ENCODE assay signal across 8 cellular contexts in the genomic region with DNA sequence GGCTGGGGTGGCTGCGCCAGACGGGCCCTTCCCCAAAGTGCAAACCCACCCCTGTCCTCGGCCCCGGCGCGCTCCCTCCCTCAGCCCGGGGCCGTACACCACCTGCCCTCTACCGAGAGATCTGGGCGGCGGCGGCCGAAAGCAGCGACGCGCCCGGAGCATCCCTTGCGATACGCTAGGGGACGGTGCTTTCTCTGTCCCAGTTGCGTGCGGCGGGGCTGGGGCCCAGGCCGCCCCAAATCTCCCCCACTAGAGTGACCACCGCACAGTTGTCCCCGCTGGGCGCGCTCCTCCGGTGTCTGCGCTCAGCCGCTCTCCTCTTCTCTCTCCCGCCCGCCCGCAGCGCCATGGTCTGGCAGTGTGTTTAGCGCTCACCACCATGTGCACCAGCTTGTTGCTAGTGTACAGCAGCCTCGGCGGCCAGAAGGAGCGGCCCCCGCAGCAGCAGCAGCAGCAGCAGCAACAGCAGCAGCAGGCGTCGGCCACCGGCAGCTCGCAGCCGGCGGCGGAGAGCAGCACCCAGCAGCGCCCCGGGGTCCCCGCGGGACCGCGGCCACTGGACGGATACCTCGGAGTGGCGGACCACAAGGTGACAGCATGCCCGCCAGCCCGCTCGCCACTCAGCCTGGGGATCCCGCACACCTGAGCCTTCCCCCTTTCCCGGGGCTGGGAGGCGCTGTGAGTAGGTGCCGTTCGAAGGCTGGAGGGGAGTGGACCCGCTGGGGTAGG. TPM values are rescaled to one million over a fixed set of nuclear protein-coding genes. Genes with fewer than 3 reads are reported as not detected.
DNase-seq lines count a peak whose midpoint lies in the region; ATAC-seq and TF ChIP-seq lines count a peak whose summit lies in the region.

No MANE protein-coding gene starts in this region.

- TF ChIP-seq POLR2A in sigmoid colon (IDR thresholded peaks at IDR 0.05), result no peak

- H4K20me1 ChIP-seq in OCI-LY7 (ENCODE audit: insufficient read depth, low read length), result no peaks in the 10 kb centered on the region

- peak; percentile 71 for ATAC-seq in GM19023 (IDR thresholded peaks at IDR 0.05; ENCODE audit: unreplicated experiment)

- POLR2A ChIA-PET in OCI-LY7 (lab: Charles Lee), result no interaction called here

- no TSS peak for BruUV-seq in OCI-LY7 (replicated peaks; lab: Mats Ljungman, UMichigan)

- peak in 1 of 4 experiments; percentile 11 for TF ChIP-seq CTCF in sigmoid colon (IDR thresholded peaks at IDR 0.05)
- no peak for TF ChIP-seq CTCF in OCI-LY7 (conservative IDR thresholded peaks at IDR 0.05; ENCODE audit: low read length)

- H3K4me3 ChIP-seq in sigmoid colon, result peak overlapping the region; percentile 37 to 63 (median 52)
- H3K4me3 ChIP-seq in OCI-LY7 (ENCODE audit: low read depth, low read length, poor library complexity, severe bottlenecking), result no peak overlapping the region

- no peaks in the 10 kb centered on the region for H3K79me2 ChIP-seq in OCI-LY7 (ENCODE audit: insufficient read depth, low read depth, low read length)

- peak overlapping the region; percentile 38 for H3K27ac ChIP-seq in angular gyrus (ENCODE audit: low read depth, low read length)
- peak overlapping the region; percentile 36 to 75 (median 66) for H3K27ac ChIP-seq in sigmoid colon
- H3K27ac ChIP-seq in OCI-LY7 (ENCODE audit: low read depth, low read length, poor library complexity, severe bottlenecking), result no peak overlapping the region

- H3K4me1 ChIP-seq in sigmoid colon, result peaks cover 0 to 30% (median 20%) of the 10 kb centered on the region in 4 donors
- H3K4me1 ChIP-seq in OCI-LY7 (ENCODE audit: insufficient read depth, low read length, poor library complexity, severe bottlenecking), result peaks cover 7% of the 10 kb centered on the region

- H2AFZ ChIP-seq in OCI-LY7 (ENCODE audit: low read length), result no peak overlapping the region

- DNase-seq in AG08395 (ENCODE audit: low spot score), result peak; percentile 45
- peak; percentile 69 for DNase-seq in NCI-H146 treated with DMSO at 0.1 percent for 48 hours (lab: John Stamatoyannopoulos, UW; ENCODE audit: unreplicated experiment)
- peak; percentile 23 for DNase-seq in hepatic stellate cell (ENCODE audit: low spot score)
- DNase-seq in sigmoid colon, result no peak
- DNase-seq in UCSD-AML1 (lab: John Stamatoyannopoulos, UW; ENCODE audit: unreplicated experiment), result no peak
- DNase-seq in OCI-LY7 (ENCODE audit: low spot score), result no peak

- no peaks in the 10 kb centered on the region for H3K9me3 ChIP-seq in sigmoid colon
- H3K9me3 ChIP-seq in OCI-LY7 (ENCODE audit: low read length), result no peaks in the 10 kb centered on the region

- peaks cover 12 to 42% (median 32%) of the 10 kb centered on the region in 3 donors for H3K27me3 ChIP-seq in sigmoid colon

- no peaks in the 10 kb centered on the region for H3K9me2 ChIP-seq in OCI-LY7 (ENCODE audit: insufficient read depth, low read length)

- CTCF ChIA-PET in OCI-LY7 (lab: Charles Lee; ENCODE audit: unreplicated experiment), result no interaction called here

- no peak overlapping the region for H3K4me2 ChIP-seq in OCI-LY7 (ENCODE audit: low read length)

- WGBS in sigmoid colon, 2 donors, result 2 to 13% methylated on average over 65 of the region's 65 CpGs

- no peaks in the 10 kb centered on the region for H3K36me3 ChIP-seq in sigmoid colon
- H3K36me3 ChIP-seq in OCI-LY7 (ENCODE audit: insufficient read depth, low read length), result no peaks in the 10 kb centered on the region

- intact Hi-C loops in sigmoid colon (cut with DNase I), result no loop called here
- intact Hi-C loops in OCI-LY7 (cut with micrococcal nuclease; ENCODE audit: unreplicated experiment), result no loop called here

- no peak for TF ChIP-seq EP300 in sigmoid colon (IDR thresholded peaks at IDR 0.05)

RNA-seq across cellular contexts. Expression of a gene that starts 1.0 kb away (rescaled TPM):
- total RNA-seq in sigmoid colon, result 10 to 100 TPM in 2 of 4 donors, 1 to 10 TPM in 2; 4.8 to 44.7 (median 14.6) TPM
- polyA plus RNA-seq in sigmoid colon, result 1 to 10 TPM in 1 of 3 donors, under 1 TPM in 1, not detected in 1; under 0.01 to 1.0 TPM
- not detected in 2 replicates for total RNA-seq in OCI-LY7 (2014; rRNA removed; shearing (Covaris generic))
- total RNA-seq in OCI-LY7 (2022), result not detected in 2 replicates

Comparison
In these comparisons a context has a peak if more than half of its experiments do, and no peak if none do; other contexts are left out.
1. DNase-seq: peak in AG08395 (single experiment), NCI-H146 treated with DMSO at 0.1 percent for 48 hours (single experiment) and hepatic stellate cell (single experiment); none in sigmoid colon (single experiment), UCSD-AML1 (single experiment) and OCI-LY7 (single experiment).
2. RNA of a gene that starts 1.0 kb away (total RNA-seq): 4.8 to 44.7 TPM in sigmoid colon; not detected in OCI-LY7; every median in the first group is over 4 times any median in the second.